In genomic region chr3:38254872-38255271, GRCh38 we compare ENCODE assay signal across 24 cellular contexts. TPM values are rescaled to one million over a fixed set of nuclear protein-coding genes. Genes with fewer than 3 reads are reported as not detected.
DNase-seq lines count a peak whose midpoint lies in the region; TF ChIP-seq lines count a peak whose summit lies in the region.
"Had no signal": no experiment of that assay in that cellular context is flagged by ENCODE, and none has a peak within 500 bp of the region (broad histone marks: within the 10 kb centered on the region; RNA-seq: fewer than 3 reads in every experiment).

No MANE protein-coding gene starts in this region.

- TSS peak; percentile 32 for BruUV-seq in mammary epithelial cell (replicated peaks; lab: Mats Ljungman, UMichigan)

- H3K27ac ChIP-seq in mammary epithelial cell (ENCODE audit: insufficient read depth, low read depth, low read length), result no peak overlapping the region
- H3K27ac ChIP-seq: BLaER1, SJSA1 had no signal

- H3K4me3 ChIP-seq in mammary epithelial cell (replicated peaks in 1 of 3; ENCODE audit: insufficient read depth in 1 of 3, low read depth in 2 of 3, low read length in 3 of 3), result no peak overlapping the region
- H3K4me3 ChIP-seq: BLaER1, SJSA1 had no signal

- H4K20me1 ChIP-seq in mammary epithelial cell (ENCODE audit: insufficient read depth, low read length), result no peaks in the 10 kb centered on the region

- H3K4me3 Mint-ChIP-seq in activated CD4-positive, alpha-beta T cell treated with anti-CD3 and anti-CD28 coated beads, Interleukin-2, amount 10 ng/mL, durations not matched to agents 24 days and 14 days, result no peak overlapping the region
- H3K4me3 Mint-ChIP-seq: CD4-positive, CD25-positive, alpha-beta regulatory T cell; IgD-negative memory B cell had no signal

- peaks cover 5% of the 10 kb centered on the region for H3K79me2 ChIP-seq in mammary epithelial cell (ENCODE audit: insufficient read depth, low read length)

- peaks cover 25% of the 10 kb centered on the region for H3K4me1 Mint-ChIP-seq in activated CD4-positive, alpha-beta T cell treated with anti-CD3 and anti-CD28 coated beads, Interleukin-2, amount 10 ng/mL, durations not matched to agents 24 days and 14 days

- no peak overlapping the region for H2AFZ ChIP-seq in mammary epithelial cell (ENCODE audit: low read depth, low read length)

- H3K27me3 Mint-ChIP-seq in activated CD4-positive, alpha-beta T cell treated with anti-CD3 and anti-CD28 coated beads, Interleukin-2, amount 10 ng/mL, durations not matched to agents 24 days and 14 days, result no peaks in the 10 kb centered on the region
- H3K27me3 Mint-ChIP-seq: CD4-positive, CD25-positive, alpha-beta regulatory T cell; IgD-negative memory B cell had no signal

- in situ Hi-C loops in mammary epithelial cell (cut with MboI; ENCODE audit: low sequenced_read_pairs in 2 of 2), result no loop called here

- no peak overlapping the region for H3K27ac Mint-ChIP-seq in activated CD4-positive, alpha-beta T cell treated with anti-CD3 and anti-CD28 coated beads, Interleukin-2, amount 10 ng/mL, durations not matched to agents 24 days and 14 days
- H3K27ac Mint-ChIP-seq: IgD-negative memory B cell had no signal

- no peak overlapping the region for H3K4me2 ChIP-seq in mammary epithelial cell (ENCODE audit: insufficient read depth, low read depth, low read length)
- H3K4me2 ChIP-seq: BLaER1 had no signal

- TF ChIP-seq CTCF in mammary epithelial cell (conservative IDR thresholded peaks at IDR 0.05 in 1 of 2, IDR thresholded peaks at IDR 0.05 in 1 of 2; ENCODE audit: extremely low read depth in 1 of 2, insufficient read depth in 1 of 2, low read depth in 1 of 2, low read length in 2 of 2), result no peak
- no peak for TF ChIP-seq CTCF in GM20000 (IDR thresholded peaks at IDR 0.05; ENCODE audit: extremely low read depth, missing control alignments)

- 100% methylated on average over 2 of the region's 2 CpGs for WGBS in mammary epithelial cell (ENCODE audit: low coverage, missing lambda C conversion rate)

- H3K4me1 ChIP-seq in mammary epithelial cell (ENCODE audit: insufficient read depth, low read length), result no peaks in the 10 kb centered on the region
- H3K4me1 ChIP-seq: BLaER1, SJSA1 had no signal

- intact Hi-C loops in activated CD4-positive, alpha-beta T cell treated with anti-CD3 and anti-CD28 coated beads, Interleukin-2, amount 10 ng/mL, durations not matched to agents 24 days and 14 days (cut with micrococcal nuclease), result loop anchor here (5.0 kb wide), 1 partner anchor 88 kb away; the partner anchor contains the start of gene OXSR1
- intact Hi-C loops in mammary epithelial cell (cut with micrococcal nuclease), result no loop called here

- DNase-seq in activated CD4-positive, alpha-beta T cell treated with anti-CD3 and anti-CD28 coated beads, Interleukin-2, amount 10 ng/mL, durations not matched to agents 24 days and 14 days, result peak; percentile 39
- no peak for DNase-seq in activated CD4-positive, alpha-beta T cell treated with anti-CD3 and anti-CD28 coated beads for 48 hours
- DNase-seq in stimulated activated CD4-positive, alpha-beta T cell treated with anti-CD3 and anti-CD28 coated beads, Interleukin-1b, Interleukin-23, amount 100 ng/mL, for 48 hours, result peak; percentile 6
- no peak for DNase-seq in stimulated activated CD4-positive, alpha-beta T cell treated with anti-CD3 and anti-CD28 coated beads, Interleukin-2, amount 100 ng/mL, for 24 hours
- DNase-seq in mammary epithelial cell, result no peak
- no peak for DNase-seq in foreskin melanocyte
- no peak for DNase-seq in GM20000 (ENCODE audit: low spot score)
- DNase-seq: CD4-positive, CD25-positive, alpha-beta regulatory T cell; NCI-H1092; NCI-H1417 treated with DMSO at 0.1 percent for 48 hours; NCI-H1694 treated with DMSO at 0.1 percent for 48 hours; NCI-H2081 treated with DMSO at 0.1 percent for 48 hours; NCI-H2171; NCI-H226; NCI-H510A; NCI-H69; Right ventricle myocardium superior; RPMI8226 had no signal

- no peaks in the 10 kb centered on the region for H3K9me3 Mint-ChIP-seq in activated CD4-positive, alpha-beta T cell treated with anti-CD3 and anti-CD28 coated beads, Interleukin-2, amount 10 ng/mL, durations not matched to agents 24 days and 14 days
- H3K9me3 Mint-ChIP-seq: CD4-positive, CD25-positive, alpha-beta regulatory T cell; IgD-negative memory B cell had no signal

- CTCF ChIA-PET in mammary epithelial cell (lab: Charles Lee; ENCODE audit: low non-redundant PET), result no interaction called here

- H3K27me3 ChIP-seq in mammary epithelial cell (ENCODE audit: insufficient read depth, low read length), result no peaks in the 10 kb centered on the region
- H3K27me3 ChIP-seq: BLaER1, SJSA1 had no signal

- peaks cover 43% of the 10 kb centered on the region for H3K36me3 ChIP-seq in mammary epithelial cell (ENCODE audit: insufficient read depth, low read length)

- H3K36me3 Mint-ChIP-seq in activated CD4-positive, alpha-beta T cell treated with anti-CD3 and anti-CD28 coated beads, Interleukin-2, amount 10 ng/mL, durations not matched to agents 24 days and 14 days (ENCODE audit: low read depth), result peaks cover 63% of the 10 kb centered on the region
- H3K36me3 Mint-ChIP-seq: IgD-negative memory B cell had no signal

- dilution Hi-C loops in mammary epithelial cell (cut with HindIII; ENCODE audit: low sequenced_read_pairs), result no loop called here

- no peaks in the 10 kb centered on the region for H3K9me3 ChIP-seq in mammary epithelial cell (replicated peaks; ENCODE audit: insufficient read depth, low read length)
- H3K9me3 ChIP-seq: BLaER1, SJSA1 had no signal

- H3K9ac ChIP-seq in mammary epithelial cell (ENCODE audit: insufficient read depth, low read length), result no peak overlapping the region
- H3K9ac ChIP-seq: BLaER1 had no signal

RNA-seq across cellular contexts. Expression of gene SLC22A13, which starts 10.7 kb away (rescaled TPM):
- total RNA-seq in activated CD4-positive, alpha-beta T cell treated with anti-CD3 and anti-CD28 coated beads, Interleukin-2, amount 10 ng/mL, durations not matched to agents 24 days and 14 days, result 0.47 and 0.54 TPM in 2 replicates
- total RNA-seq in mammary epithelial cell, result 1 to 10 TPM in 1 of 2 donors, under 1 TPM in 1; 0.67 to 2.5 TPM
- polyA plus RNA-seq in mammary epithelial cell, result 0.14 TPM
- not detected for polyA minus RNA-seq in mammary epithelial cell
- total RNA-seq: A172, Right ventricle myocardium superior, SJSA1 had no signal
- polyA plus RNA-seq: IgD-negative memory B cell had no signal

RNA-seq across cellular contexts. Expression of gene SLC22A14, which starts 27.2 kb away (rescaled TPM):
- total RNA-seq in activated CD4-positive, alpha-beta T cell treated with anti-CD3 and anti-CD28 coated beads, Interleukin-2, amount 10 ng/mL, durations not matched to agents 24 days and 14 days, result not detected in 2 replicates
- under 1 TPM; 0.33 to 0.75 TPM for total RNA-seq in mammary epithelial cell
- 0.10 TPM for polyA plus RNA-seq in mammary epithelial cell
- polyA minus RNA-seq in mammary epithelial cell, result not detected
- total RNA-seq: A172; CD4-positive, CD25-positive, alpha-beta regulatory T cell; H1; Right ventricle myocardium superior; SJSA1 had no signal
- polyA plus RNA-seq: AG04450; CD4-positive, CD25-positive, alpha-beta regulatory T cell; IgD-negative memory B cell had no signal

Comparison
In these comparisons a context has a peak if more than half of its experiments do, and no peak if none do; other contexts are left out.
1. DNase-seq: peak in activated CD4-positive, alpha-beta T cell treated with anti-CD3 and anti-CD28 coated beads, Interleukin-2, amount 10 ng/mL, durations not matched to agents 24 days and 14 days (single experiment) and stimulated activated CD4-positive, alpha-beta T cell treated with anti-CD3 and anti-CD28 coated beads, Interleukin-1b, Interleukin-23, amount 100 ng/mL, for 48 hours (single experiment); none in activated CD4-positive, alpha-beta T cell treated with anti-CD3 and anti-CD28 coated beads for 48 hours (single experiment), stimulated activated CD4-positive, alpha-beta T cell treated with anti-CD3 and anti-CD28 coated beads, Interleukin-2, amount 100 ng/mL, for 24 hours (0 of 2), mammary epithelial cell (single experiment), foreskin melanocyte (single experiment) and GM20000 (single experiment).